8 cellular contexts compared by ENCODE assay signal in genomic region chr20:58892126-58892931, GRCh38. TPM values are rescaled to one million over a fixed set of nuclear protein-coding genes. Genes with fewer than 3 reads are reported as not detected.
DNase-seq lines count a peak whose midpoint lies in the region; ATAC-seq and TF ChIP-seq lines count a peak whose summit lies in the region.

No MANE protein-coding gene starts in this region.

- DNase-seq in CD1c-positive myeloid dendritic cell (ENCODE audit: extremely low spot score): peak; percentile 51
- peak; percentile 69 for DNase-seq in HEK293T (ENCODE audit: extremely low spot score)
- peak; percentile 70 to 81 for DNase-seq in NCI-H446 (lab: John Stamatoyannopoulos, UW)
- DNase-seq in activated CD4-positive, alpha-beta T cell treated with anti-CD3 and anti-CD28 coated beads, Interleukin-2, amount 50 U/mL, for 1 hour: peak; percentile 72
- peak; percentile 38 for DNase-seq in dedifferentiated amniotic fluid mesenchymal stem cell (ENCODE audit: extremely low spot score)
- DNase-seq in right lobe of liver: peak; percentile 76 to 81 (median 79)
- peak; percentile 71 to 79 for DNase-seq in stimulated activated CD4-positive, alpha-beta T cell treated with anti-CD3 and anti-CD28 coated beads, Interleukin-4, amount 100 ng/mL, for 48 hours (ENCODE audit: low read depth in 2 of 2)

- CTCF ChIA-PET in HEK293T (lab: Yijun Ruan, JAX): no interaction called here

- peaks cover 0 to 31% (median 14%) of the 10 kb centered on the region in 4 donors for H3K4me1 ChIP-seq in right lobe of liver

- H3K27ac ChIP-seq in right lobe of liver: peak overlapping the region; percentile 81 to 95 (median 91)

- under 1% methylated on average over 40 of the region's 50 CpGs for WGBS in right lobe of liver (ENCODE audit: insufficient coverage, low coverage, low lambda C conversion rate, missing lambda C conversion rate)

- peak; percentile 34 to 55 (median 51) for ATAC-seq in right lobe of liver
- ATAC-seq in GM18858 (IDR thresholded peaks at IDR 0.05; ENCODE audit: unreplicated experiment): no peak

- no peak for TF ChIP-seq POLR2A in right lobe of liver (IDR thresholded peaks at IDR 0.05)

- H3K36me3 ChIP-seq in right lobe of liver: peaks cover 0 to 4% (median under 1%) of the 10 kb centered on the region in 4 donors

- H3K9me3 ChIP-seq in right lobe of liver: no peaks in the 10 kb centered on the region

- H3K4me3 ChIP-seq in right lobe of liver: peak overlapping the region; percentile 59 to 71 (median 62)

- intact Hi-C loops in right lobe of liver (cut with DNase I): loop anchor here in 1 of 2 donors (10.0 kb wide), 2 partner anchors 122 to 152 kb away; partner anchors contain the start of genes PRELID3B and TUBB1

- H3K27me3 ChIP-seq in right lobe of liver: no peaks in the 10 kb centered on the region

- TF ChIP-seq CTCF in right lobe of liver (IDR thresholded peaks at IDR 0.05): no peak

- POLR2A ChIA-PET in HEK293T (lab: Yijun Ruan, JAX): interaction anchor here (0.5 kb wide), 1 partner anchor 15 kb away, joined by 3 read pairs; no protein-coding TSS in a partner anchor

TF ChIP-seq in HEK293T, 16 proteins besides CTCF, POLR2A, EP300 and RAD21:
- TF ChIP-seq FOXA1 (IDR thresholded peaks at IDR 0.05) (no peak), ELF4 (IDR thresholded peaks at IDR 0.05) (no peak), ARNT (IDR thresholded peaks at IDR 0.05) (no peak), L3MBTL2 (conservative IDR thresholded peaks at IDR 0.05) (peak; percentile 74)

RNA-seq across cellular contexts. Expression of gene GNAS, which starts 39.8 kb away (rescaled TPM):
- total RNA-seq in right lobe of liver: 100 to 1,000 TPM; 254 to 400 (median 287) TPM

RNA-seq across cellular contexts. Expression of gene GNAS-AS1, which starts 41.6 kb away (rescaled TPM):
- under 1 TPM in 3 of 6 experiments, not detected in 3; 0.23 to 0.37 (median 0.27) TPM for total RNA-seq in right lobe of liver
